26 cellular contexts compared by ENCODE assay signal in genomic region chr10:34567854-34568253, GRCh38.
DNase-seq lines count a peak whose midpoint lies in the region; ATAC-seq, FAIRE-seq and TF ChIP-seq lines count a peak whose summit lies in the region.
"Had no signal": no experiment of that assay in that cellular context is flagged by ENCODE, and none has a peak within 500 bp of the region (broad histone marks: within the 10 kb centered on the region; RNA-seq: fewer than 3 reads in every experiment).

No MANE protein-coding gene starts in this region.

- DNase-seq in GM23338 (ENCODE audit: low spot score) (no peak), NCI-H146 (lab: John Stamatoyannopoulos, UW) (peak; percentile 57), PC-3 (no peak), mesendoderm (peak; percentile 33), HTR-8/SVneo (ENCODE audit: insufficient read length, low spot score) (no peak), mesenchymal stem cell (no peak), posterior cingulate gyrus (no peak)
- DNase-seq: activated CD4-positive, alpha-beta T cell treated with anti-CD3 and anti-CD28 coated beads, Interleukin-2, amount 10 ng/mL, durations not matched to agents 24 days and 14 days; activated effector memory CD4-positive, alpha-beta T cell treated with Interleukin-2 at 50 U/mL for 16 hours; activated T-cell treated with anti-CD3 and anti-CD28 coated beads, Interleukin-2, amount 50 U/mL, for 1 hour; dorsolateral prefrontal cortex; foreskin melanocyte; heart right ventricle; KBM-7; kidney glomerular epithelial cell; naive thymus-derived CD4-positive, alpha-beta T cell; NCI-H1092 treated with DMSO at 0.1 percent for 48 hours; occipital lobe; SHP77 treated with DMSO at 0.1 percent for 48 hours; stimulated activated CD4-positive, alpha-beta T cell treated with anti-CD3 and anti-CD28 coated beads, Interleukin-15, amount 100 ng/mL, for 24 hours; stimulated activated CD4-positive, alpha-beta T cell treated with anti-CD3 and anti-CD28 coated beads, Interleukin-4, amount 100 ng/mL, for 4 hours; T1000 had no signal

- H2AFZ ChIP-seq in GM23338 (no peak overlapping the region), PC-3 (ENCODE audit: low read length) (no peak overlapping the region), mesenchymal stem cell (ENCODE audit: low read depth, low read length) (no peak overlapping the region)

- H3K56ac ChIP-seq in mesendoderm (ENCODE audit: low read length) = no peak overlapping the region

- intact Hi-C loops in PC-3 (cut with micrococcal nuclease) = no loop called here
- intact Hi-C loops in posterior cingulate gyrus (cut with DNase I) = no loop called here

- H3K9ac ChIP-seq in PC-3 (ENCODE audit: low read length) (no peak overlapping the region), mesendoderm (ENCODE audit: low read length) (no peak overlapping the region), mesenchymal stem cell (ENCODE audit: low read length) (no peak overlapping the region)
- H3K9ac ChIP-seq: BLaER1 had no signal

- H4K8ac ChIP-seq in mesendoderm (ENCODE audit: low read depth, low read length) = no peak overlapping the region
- H4K8ac ChIP-seq in mesenchymal stem cell (ENCODE audit: low read length) = no peak overlapping the region

- no CpG with 5 or more reads among the region's 5 CpGs for WGBS in mesendoderm (ENCODE audit: extremely low coverage, insufficient coverage, low lambda C conversion rate)
- 81% methylated on average over 3 of the region's 5 CpGs for WGBS in mesenchymal stem cell

- POLR2A ChIA-PET in PC-3 (lab: Charles Lee; ENCODE audit: unreplicated experiment) = no interaction called here

- H3K27me3 ChIP-seq in GM23338 (ENCODE audit: insufficient read depth) = no peaks in the 10 kb centered on the region
- H3K27me3 ChIP-seq in PC-3 (ENCODE audit: low read length) = no peaks in the 10 kb centered on the region
- no peaks in the 10 kb centered on the region for H3K27me3 ChIP-seq in mesendoderm (ENCODE audit: insufficient read depth, low read length, poor library complexity)
- H3K27me3 ChIP-seq in mesenchymal stem cell (ENCODE audit: control insufficient read depth in 1 of 2, insufficient read depth in 1 of 2, low read length in 2 of 2) = no peaks in the 10 kb centered on the region
- H3K27me3 ChIP-seq: BLaER1, heart right ventricle, tibial nerve had no signal

- H3K27ac ChIP-seq in GM23338 (ENCODE audit: low read depth) = no peak overlapping the region
- H3K27ac ChIP-seq in PC-3 (ENCODE audit: low read length) = no peak overlapping the region
- no peak overlapping the region for H3K27ac ChIP-seq in mesendoderm (ENCODE audit: low read depth, low read length)
- no peak overlapping the region for H3K27ac ChIP-seq in mesenchymal stem cell (ENCODE audit: low read length, poor library complexity, severe bottlenecking)
- H3K27ac ChIP-seq: BLaER1, dorsolateral prefrontal cortex, heart right ventricle, tibial nerve had no signal

- H4K20me1 ChIP-seq in GM23338 (replicated peaks; ENCODE audit: insufficient read depth) (no peaks in the 10 kb centered on the region), PC-3 (ENCODE audit: low read length) (0 out of 2 replicates have a peak, but pooled peaks cover 7% of the 10 kb centered on the region)

- H3K79me2 ChIP-seq in GM23338 (replicated peaks; ENCODE audit: insufficient read depth) = peaks cover 21% of the 10 kb centered on the region
- H3K79me2 ChIP-seq in PC-3 (ENCODE audit: low read length) = 0 out of 2 replicates have a peak, but pooled peaks cover 12% of the 10 kb centered on the region
- peaks cover 3% of the 10 kb centered on the region for H3K79me2 ChIP-seq in mesendoderm (ENCODE audit: control insufficient read depth, insufficient read depth, low read length)

- H3K79me1 ChIP-seq in mesendoderm (ENCODE audit: low read length) = no peaks in the 10 kb centered on the region
- H3K79me1 ChIP-seq in mesenchymal stem cell (replicated peaks; ENCODE audit: low read length, poor library complexity, severe bottlenecking) = peaks cover 11% of the 10 kb centered on the region

- H3K4ac ChIP-seq in mesendoderm (ENCODE audit: low read depth, low read length) (peak overlapping the region; percentile 86), mesenchymal stem cell (ENCODE audit: low read depth in 1 of 2, low read length in 2 of 2) (no peak overlapping the region)

- H3K9me2 ChIP-seq in GM23338 (ENCODE audit: insufficient read depth) (no peaks in the 10 kb centered on the region), PC-3 (replicated peaks; ENCODE audit: low read length) (no peaks in the 10 kb centered on the region)

- H3K4me3 Mint-ChIP-seq in GM23338 = no peak overlapping the region
- H3K4me3 Mint-ChIP-seq: activated CD4-positive, alpha-beta T cell treated with anti-CD3 and anti-CD28 coated beads, Interleukin-2, amount 10 ng/mL, durations not matched to agents 24 days and 14 days; naive thymus-derived CD4-positive, alpha-beta T cell had no signal

- no TSS peak for BruUV-seq in PC-3 (replicated peaks; lab: Mats Ljungman, UMichigan)

- H3K14ac ChIP-seq in mesenchymal stem cell (ENCODE audit: low read length in 2 of 2) = no peak overlapping the region

- H3K36me3 Mint-ChIP-seq in GM23338 (ENCODE audit: low read depth) = no peaks in the 10 kb centered on the region
- H3K36me3 Mint-ChIP-seq: activated naive CD4-positive, alpha-beta T cell treated with anti-CD3 and anti-CD28 coated beads, Interleukin-2, amount 50 U/mL, for 72 hours; naive thymus-derived CD4-positive, alpha-beta T cell had no signal

- H3K36me3 ChIP-seq in GM23338 (ENCODE audit: insufficient read depth) (no peaks in the 10 kb centered on the region), PC-3 (ENCODE audit: low read depth, low read length) (no peaks in the 10 kb centered on the region), mesendoderm (ENCODE audit: control insufficient read depth, insufficient read depth, low read length) (no peaks in the 10 kb centered on the region), mesenchymal stem cell (ENCODE audit: control insufficient read depth in 1 of 2, insufficient read depth in 2 of 2, low read depth in 1 of 2, low read length in 2 of 2) (no peaks in the 10 kb centered on the region)
- H3K36me3 ChIP-seq: BLaER1, heart right ventricle, tibial nerve had no signal

- no peak overlapping the region for H3K23ac ChIP-seq in mesendoderm (ENCODE audit: low read length)
- no peak overlapping the region for H3K23ac ChIP-seq in mesenchymal stem cell (ENCODE audit: low read length in 2 of 2)

- H3F3A ChIP-seq in GM23338 (replicated peaks; ENCODE audit: low read depth) (no peaks in the 10 kb centered on the region), PC-3 (ENCODE audit: low read length, unreplicated experiment) (no peaks in the 10 kb centered on the region)

- H4K91ac ChIP-seq in mesenchymal stem cell (ENCODE audit: low read length) = no peak overlapping the region

- ATAC-seq in GM23338 = peak; percentile 72
- ATAC-seq in PC-3 = no peak
- ATAC-seq: activated naive CD4-positive, alpha-beta T cell treated with anti-CD3 and anti-CD28 coated beads, Interleukin-2, amount 50 U/mL, for 72 hours; heart right ventricle; naive thymus-derived CD4-positive, alpha-beta T cell had no signal

- TF ChIP-seq CTCF in GM23338 (conservative IDR thresholded peaks at IDR 0.05; ENCODE audit: low read depth in 2 of 2) (peak in 1 of 2 experiments; percentile 19; a peak in 1 of 4 replicates), PC-3 (conservative IDR thresholded peaks at IDR 0.05; ENCODE audit: low read depth, low read length) (0 out of 2 replicates have a peak, but pooled peaks have one; percentile 16)

- H3K9me3 ChIP-seq in PC-3 (ENCODE audit: low read length) (no peaks in the 10 kb centered on the region), mesenchymal stem cell (ENCODE audit: control insufficient read depth, low read length) (no peaks in the 10 kb centered on the region)
- H3K9me3 ChIP-seq: BLaER1, heart right ventricle, tibial nerve had no signal

- H3K4me3 ChIP-seq in GM23338 = no peak overlapping the region
- no peak overlapping the region for H3K4me3 ChIP-seq in PC-3 (ENCODE audit: low read length)
- H3K4me3 ChIP-seq in mesendoderm (ENCODE audit: low read length) = no peak overlapping the region
- H3K4me3 ChIP-seq in mesenchymal stem cell (ENCODE audit: insufficient read depth in 1 of 2, low read depth in 1 of 2, low read length in 2 of 2) = no peak overlapping the region
- H3K4me3 ChIP-seq: BLaER1, dorsolateral prefrontal cortex, heart right ventricle, tibial nerve had no signal

- no peak overlapping the region for H2BK120ac ChIP-seq in mesendoderm (ENCODE audit: low read depth, low read length)
- no peak overlapping the region for H2BK120ac ChIP-seq in mesenchymal stem cell (ENCODE audit: low read depth, low read length)

- no peak overlapping the region for H2BK12ac ChIP-seq in mesenchymal stem cell (ENCODE audit: low read length in 2 of 2)

- H3K27me3 Mint-ChIP-seq in GM23338 (ENCODE audit: insufficient read depth, low read depth, poor library complexity) = no peaks in the 10 kb centered on the region

- H2BK15ac ChIP-seq in mesendoderm (replicated peaks; ENCODE audit: low read depth) (no peak overlapping the region), mesenchymal stem cell (ENCODE audit: low read depth, poor library complexity, severe bottlenecking) (no peak overlapping the region)

- H3K4me2 ChIP-seq in GM23338 = peak overlapping the region; percentile 72
- no peak overlapping the region for H3K4me2 ChIP-seq in PC-3 (ENCODE audit: low read length)
- H3K4me2 ChIP-seq in mesendoderm (ENCODE audit: low read length) = no peak overlapping the region
- no peak overlapping the region for H3K4me2 ChIP-seq in mesenchymal stem cell (ENCODE audit: low read length, poor library complexity, severe bottlenecking)
- H3K4me2 ChIP-seq: BLaER1 had no signal

- H2BK5ac ChIP-seq in mesendoderm (ENCODE audit: low read length) (no peak overlapping the region), mesenchymal stem cell (ENCODE audit: low read depth, low read length, poor library complexity, severe bottlenecking) (no peak overlapping the region)

- no peak overlapping the region for H4K5ac ChIP-seq in mesendoderm (ENCODE audit: low read length)

- H3K4me1 ChIP-seq in GM23338 (ENCODE audit: insufficient read depth) (peaks cover 52% of the 10 kb centered on the region), PC-3 (ENCODE audit: insufficient read depth, low read length) (no peaks in the 10 kb centered on the region), mesendoderm (ENCODE audit: control insufficient read depth, low read depth, low read length) (peaks cover 12% of the 10 kb centered on the region), mesenchymal stem cell (ENCODE audit: control insufficient read depth, insufficient read depth, low read depth, low read length) (peaks cover 4% of the 10 kb centered on the region)
- H3K4me1 ChIP-seq: BLaER1 had no signal

- CTCF ChIA-PET in PC-3 (lab: Charles Lee) = interaction anchor here (0.5 to 0.7 kb wide), 2 partner anchors 13 to 30 kb away, joined by 3 read pairs; no protein-coding TSS in a partner anchor

- H3K18ac ChIP-seq in mesendoderm (ENCODE audit: low read length) = peak overlapping the region; percentile 80
- no peak overlapping the region for H3K18ac ChIP-seq in mesenchymal stem cell (ENCODE audit: low read depth in 1 of 2, low read length in 2 of 2)

- no peak overlapping the region for H2AK5ac ChIP-seq in mesendoderm (ENCODE audit: low read length)
- no peak overlapping the region for H2AK5ac ChIP-seq in mesenchymal stem cell (ENCODE audit: low read length, severe bottlenecking)

- peaks cover 51% of the 10 kb centered on the region for H3K4me1 Mint-ChIP-seq in GM23338
- H3K4me1 Mint-ChIP-seq: activated CD4-positive, alpha-beta T cell treated with anti-CD3 and anti-CD28 coated beads, Interleukin-2, amount 10 ng/mL, durations not matched to agents 24 days and 14 days; naive thymus-derived CD4-positive, alpha-beta T cell had no signal

- H3K27ac Mint-ChIP-seq in GM23338 = peak overlapping the region; percentile 86
- H3K27ac Mint-ChIP-seq: activated CD4-positive, alpha-beta T cell treated with anti-CD3 and anti-CD28 coated beads, Interleukin-2, amount 10 ng/mL, durations not matched to agents 24 days and 14 days; activated naive CD4-positive, alpha-beta T cell treated with anti-CD3 and anti-CD28 coated beads, Interleukin-2, amount 50 U/mL, for 72 hours; naive thymus-derived CD4-positive, alpha-beta T cell had no signal

- no peaks in the 10 kb centered on the region for H3K9me3 Mint-ChIP-seq in GM23338
- H3K9me3 Mint-ChIP-seq: activated CD4-positive, alpha-beta T cell treated with anti-CD3 and anti-CD28 coated beads, Interleukin-2, amount 10 ng/mL, durations not matched to agents 24 days and 14 days; activated naive CD4-positive, alpha-beta T cell treated with anti-CD3 and anti-CD28 coated beads, Interleukin-2, amount 50 U/mL, for 72 hours; naive thymus-derived CD4-positive, alpha-beta T cell had no signal

- no peak for FAIRE-seq in HTR-8/SVneo (lab: Jason Lieb, UNC)
- FAIRE-seq: RCC 7860 had no signal

Comparison
In these comparisons a context has a peak if more than half of its experiments do, and no peak if none do; other contexts are left out.
1. DNase-seq: peak in NCI-H146 (single experiment) and mesendoderm (single experiment); none in GM23338 (single experiment), PC-3 (single experiment), HTR-8/SVneo (single experiment), mesenchymal stem cell (single experiment) and posterior cingulate gyrus (0 of 10).